18 cellular contexts compared by ENCODE assay signal in genomic region chr1:182848736-182849135, GRCh38.
"Had no signal": no experiment of that assay in that cellular context is flagged by ENCODE, and none has a peak within 500 bp of the region (broad histone marks: within the 10 kb centered on the region; RNA-seq: fewer than 3 reads in every experiment).

No MANE protein-coding gene starts in this region.

- H3K4me3 Mint-ChIP-seq: activated CD8-positive, alpha-beta T cell treated with anti-CD3 and anti-CD28 coated beads for 36 hours; activated naive CD4-positive, alpha-beta T cell treated with anti-CD3 and anti-CD28 coated beads, Interleukin-2, amount 10 ng/mL, durations not matched to agents 7 days and 5 days; mesothelial cell of epicardium had no signal

- H3K27ac Mint-ChIP-seq: mesothelial cell of epicardium had no signal

- FAIRE-seq: colon, small intestine had no signal

- H3K4me1 ChIP-seq: prostate gland had no signal

- H3K9me3 ChIP-seq: gastroesophageal sphincter, heart right ventricle, prostate gland, thoracic aorta had no signal

- DNase-seq: activated CD4-positive, CD25-positive, alpha-beta regulatory T cell; activated CD8-positive, alpha-beta memory T cell treated with anti-CD3 and anti-CD28 coated beads, Interleukin-2, amount 50 U/mL, for 48 hours; activated CD8-positive, alpha-beta T cell treated with anti-CD3 and anti-CD28 coated beads for 36 hours; activated naive CD4-positive, alpha-beta T cell treated with anti-CD3 and anti-CD28 coated beads, Interleukin-2, amount 10 ng/mL, durations not matched to agents 7 days and 5 days; caudate nucleus; erythroblast; heart right ventricle; left cardiac atrium; right cardiac atrium; small intestine; stimulated activated CD4-positive, alpha-beta T cell treated with anti-CD3 and anti-CD28 coated beads, Interleukin-4, amount 100 ng/mL, for 4 hours; stimulated activated CD8-positive, alpha-beta memory T cell treated with anti-CD3 and anti-CD28 coated beads, Interleukin-4, amount 100 ng/mL, for 48 hours had no signal

- ATAC-seq: activated CD8-positive, alpha-beta T cell treated with anti-CD3 and anti-CD28 coated beads for 36 hours; gastroesophageal sphincter; heart right ventricle; left cardiac atrium; right cardiac atrium had no signal

- H3K9me3 Mint-ChIP-seq: activated CD8-positive, alpha-beta T cell treated with anti-CD3 and anti-CD28 coated beads for 36 hours; activated naive CD4-positive, alpha-beta T cell treated with anti-CD3 and anti-CD28 coated beads, Interleukin-2, amount 10 ng/mL, durations not matched to agents 7 days and 5 days; mesothelial cell of epicardium had no signal

- H3K27ac ChIP-seq: gastroesophageal sphincter, heart right ventricle, prostate gland, thoracic aorta had no signal

- H3K4me3 ChIP-seq: gastroesophageal sphincter, heart right ventricle, lung, prostate gland, thoracic aorta had no signal

- H3K27me3 Mint-ChIP-seq: activated CD8-positive, alpha-beta T cell treated with anti-CD3 and anti-CD28 coated beads for 36 hours; activated naive CD4-positive, alpha-beta T cell treated with anti-CD3 and anti-CD28 coated beads, Interleukin-2, amount 10 ng/mL, durations not matched to agents 7 days and 5 days had no signal

- H3K27me3 ChIP-seq: gastroesophageal sphincter, heart right ventricle had no signal
